ENCODE assay signal across 8 cellular contexts in genomic region chr1:241532173-241532553, GRCh38. TPM values are rescaled to one million over a fixed set of nuclear protein-coding genes. Genes with fewer than 3 reads are reported as not detected.
DNase-seq lines count a peak whose midpoint lies in the region; ATAC-seq and TF ChIP-seq lines count a peak whose summit lies in the region.

KMO (plus strand) TSS chr1:241532378; CDS start chr1:241532445, 67 bp downstream.

- peak within 1 kb of the TSS; percentile 83 for H3K4me3 Mint-ChIP-seq in mesothelial cell of epicardium

- H3K36me3 ChIP-seq in HUES48 (ENCODE audit: control insufficient read depth, insufficient read depth, low read length) = no peaks in the 10 kb centered on the region

- DNase-seq in ELR (ENCODE audit: low read depth) (peak; percentile 49), astrocyte of the spinal cord (ENCODE audit: low read depth, low spot score) (no peak), mesothelial cell of epicardium (ENCODE audit: low spot score in 2 of 2, unreplicated experiment in 2 of 2) (no peak), NCI-H2196 (lab: John Stamatoyannopoulos, UW; ENCODE audit: unreplicated experiment) (no peak), head of caudate nucleus (no peak), superior temporal gyrus (ENCODE audit: extremely low spot score) (no peak)

- intact Hi-C loops in head of caudate nucleus (cut with DNase I) = loop anchor here (10.0 kb wide), 1 partner anchor 93 kb away; no protein-coding TSS in a partner anchor

- H3K36me3 Mint-ChIP-seq in mesothelial cell of epicardium = no peaks in the 10 kb centered on the region

- H3K9me3 ChIP-seq in HUES48 (ENCODE audit: control insufficient read depth, insufficient read depth, low read length) = no peaks in the 10 kb centered on the region

- peak within 1 kb of the TSS; percentile 92 for H3K27ac Mint-ChIP-seq in mesothelial cell of epicardium

- no peaks in the 10 kb centered on the region for H3K4me1 ChIP-seq in HUES48 (ENCODE audit: control insufficient read depth, insufficient read depth, low read length)

- peaks cover 9% of the 10 kb centered on the region for H3K4me1 Mint-ChIP-seq in mesothelial cell of epicardium

- no peak within 1 kb of the TSS for H3K27ac ChIP-seq in HUES48 (ENCODE audit: low read depth, low read length)

- in situ Hi-C loops in astrocyte of the spinal cord (cut with HindIII; ENCODE audit: low sequenced_read_pairs) = no loop called here

- peak; percentile 26 for ATAC-seq in GM21423 (IDR thresholded peaks at IDR 0.05; ENCODE audit: unreplicated experiment)

- H3K4me3 ChIP-seq in HUES48 (ENCODE audit: low read depth, low read length) (peak within 1 kb of the TSS; percentile 24; the same call in 1 of the 2 replicates), astrocyte of the spinal cord (ENCODE audit: low read depth, low read length) (peak within 1 kb of the TSS; percentile 52)

- H3K27me3 ChIP-seq in HUES48 (ENCODE audit: control insufficient read depth, insufficient read depth, low read length) = no peaks in the 10 kb centered on the region

- peaks cover 3% of the 10 kb centered on the region for H3K9me3 Mint-ChIP-seq in mesothelial cell of epicardium

- H3K9ac ChIP-seq in HUES48 (ENCODE audit: low read depth, low read length) = no peak within 1 kb of the TSS; the same call in 1 of the 2 replicates

- peaks cover 6% of the 10 kb centered on the region for H3K27me3 Mint-ChIP-seq in mesothelial cell of epicardium (ENCODE audit: low read depth)

- TF ChIP-seq CTCF in astrocyte of the spinal cord (IDR thresholded peaks at IDR 0.05; ENCODE audit: low read depth, low read length) = no peak
- TF ChIP-seq CTCF in mesothelial cell of epicardium (IDR thresholded peaks at IDR 0.05; ENCODE audit: unreplicated experiment) = no peak

RNA-seq across cellular contexts. Expression of gene KMO, which starts in this region (rescaled TPM):
- total RNA-seq in mesothelial cell of epicardium = not detected in 3 replicates
